Comparison of ENCODE assay signal across 24 cellular contexts in genomic region chr1:92494485-92495141, GRCh38. TPM values are rescaled to one million over a fixed set of nuclear protein-coding genes. Genes with fewer than 3 reads are reported as not detected.
DNase-seq lines count a peak whose midpoint lies in the region; ATAC-seq, FAIRE-seq and TF ChIP-seq lines count a peak whose summit lies in the region.
"Had no signal": no experiment of that assay in that cellular context is flagged by ENCODE, and none has a peak within 500 bp of the region (broad histone marks: within the 10 kb centered on the region; RNA-seq: fewer than 3 reads in every experiment).

No MANE protein-coding gene starts in this region.

- H3K36me3 ChIP-seq in BLaER1 (no peaks in the 10 kb centered on the region), KMS-11 (ENCODE audit: insufficient read depth) (no peaks in the 10 kb centered on the region), K562 (ENCODE audit: control insufficient read depth, insufficient read depth, low read length) (no peaks in the 10 kb centered on the region)

- H3K4me1 ChIP-seq in BLaER1, result peaks cover 6% of the 10 kb centered on the region
- H3K4me1 ChIP-seq in KMS-11 (ENCODE audit: low read depth, poor library complexity, severe bottlenecking), result peaks cover 20% of the 10 kb centered on the region
- H3K4me1 ChIP-seq in K562 (replicated peaks in 1 of 2; ENCODE audit: control insufficient read depth in 2 of 2, insufficient read depth in 2 of 2, low read length in 2 of 2), result no peaks in the 10 kb centered on the region
- H3K4me1 ChIP-seq: Caco-2 had no signal

- in situ Hi-C loops in K562 (cut with MboI), result no loop called here

- no peak overlapping the region for H3K27ac ChIP-seq in BLaER1
- H3K27ac ChIP-seq in KMS-11, result no peak overlapping the region
- H3K27ac ChIP-seq in K562 (ENCODE audit: extremely low read depth, low read depth, low read length), result no peak overlapping the region
- H3K27ac ChIP-seq: HL-60 had no signal

- POLR2A ChIA-PET in K562 (lab: Yijun Ruan, JAX), result no interaction called here

- H2AFZ ChIP-seq in KMS-11 (ENCODE audit: low read depth) (no peak overlapping the region), K562 (ENCODE audit: low read depth, low read length) (no peak overlapping the region)

- H3K27me3 ChIP-seq in BLaER1, result no peaks in the 10 kb centered on the region
- H3K27me3 ChIP-seq in KMS-11 (ENCODE audit: insufficient read depth, low read depth), result no peaks in the 10 kb centered on the region
- H3K27me3 ChIP-seq in K562 (ENCODE audit: control insufficient read depth in 2 of 2, insufficient read depth in 2 of 2, low read length in 2 of 2), result no peaks in the 10 kb centered on the region; a peak in 1 of 5 replicates

- no peak for TF ChIP-seq EP300 in K562 (IDR thresholded peaks at IDR 0.05; ENCODE audit: low read length)

- CTCF ChIA-PET in K562 (lab: Yijun Ruan, JAX; ENCODE audit: low intra/inter-chr PET ratio), result no interaction called here

- FAIRE-seq in K562 (lab: Jason Lieb, UNC), result no peak
- FAIRE-seq: GM18507 had no signal

- H4K20me1 ChIP-seq in BLaER1, result no peaks in the 10 kb centered on the region
- no peaks in the 10 kb centered on the region for H4K20me1 ChIP-seq in KMS-11 (ENCODE audit: insufficient read depth)
- H4K20me1 ChIP-seq in K562 (replicated peaks; ENCODE audit: control insufficient read depth, insufficient read depth, low read length), result no peaks in the 10 kb centered on the region

- H3K9ac ChIP-seq in BLaER1 (no peak overlapping the region), KMS-11 (no peak overlapping the region), K562 (ENCODE audit: insufficient read depth in 1 of 2, low read depth in 2 of 2, low read length in 2 of 2) (no peak overlapping the region)
- H3K9ac ChIP-seq: SK-N-SH had no signal

- BruUV-seq in K562 (replicated peaks; lab: Mats Ljungman, UMichigan), result no TSS peak

- H3K4me3 ChIP-seq in BLaER1 (no peak overlapping the region), KMS-11 (IDR thresholded peaks at IDR 0.05; ENCODE audit: insufficient read depth, low read depth, low read length) (no peak overlapping the region), K562 (no peak overlapping the region)

- H3K9me3 ChIP-seq in BLaER1 (no peaks in the 10 kb centered on the region), K562 (replicated peaks; ENCODE audit: control insufficient read depth, insufficient read depth, low read depth, low read length) (no peaks in the 10 kb centered on the region)
- H3K9me3 ChIP-seq: Caco-2, SK-N-SH had no signal

- no peak for TF ChIP-seq CTCF in KMS-11 (conservative IDR thresholded peaks at IDR 0.05; ENCODE audit: low read depth, low read length)
- no peak for TF ChIP-seq CTCF in K562 (IDR thresholded peaks at IDR 0.05 in 2 of 3, conservative IDR thresholded peaks at IDR 0.05 in 1 of 3; ENCODE audit: insufficient read depth in 2 of 3, low read depth in 1 of 3, low read length in 3 of 3)

- 16% methylated on average over 4 of the region's 4 CpGs for WGBS in K562 (ENCODE audit: insufficient coverage, low coverage, missing lambda C conversion rate)

- no peak for TF ChIP-seq RAD21 in K562 (CRISPR knock-in tag; conservative IDR thresholded peaks at IDR 0.05 in 1 of 2, IDR thresholded peaks at IDR 0.05 in 1 of 2)

- H3K79me2 ChIP-seq in KMS-11 (ENCODE audit: insufficient read depth, low read depth) (no peaks in the 10 kb centered on the region), K562 (ENCODE audit: control insufficient read depth, insufficient read depth, low read length) (no peaks in the 10 kb centered on the region)

- ATAC-seq in K562, result no peak
- ATAC-seq: HCT116, PC-3 had no signal

- DNase-seq in DMS53 (lab: John Stamatoyannopoulos, UW) (peak; percentile 19), DMS53 treated with DMSO at 0.1 percent for 48 hours (lab: John Stamatoyannopoulos, UW; ENCODE audit: unreplicated experiment) (no peak), K562 (ENCODE audit: extremely low read depth in 1 of 4, low spot score in 3 of 4) (no peak), SKM-1 (lab: John Stamatoyannopoulos, UW; ENCODE audit: unreplicated experiment) (no peak), HPDE6-E6E7 (ENCODE audit: extremely low spot score) (no peak)
- DNase-seq in stimulated activated CD4-positive, alpha-beta T cell treated with anti-CD3 and anti-CD28 coated beads, Interleukin-12 subunit alpha, Interleukin-12 subunit beta, amount 100 ng/mL, for 4 hours, result no peak
- DNase-seq: 8988T; C1 segment of cervical spinal cord; Caco-2; CD8-positive, alpha-beta T cell; KG1; MV-4-11; NCI-H1105; NCI-H1436 treated with DMSO at 0.1 percent for 48 hours; NCI-H1930; NCI-H2107; NCI-H748 treated with DMSO at 0.1 percent for 48 hours; PC-3; SK-N-SH had no signal

- no peaks in the 10 kb centered on the region for H3K9me1 ChIP-seq in K562 (ENCODE audit: control insufficient read depth, insufficient read depth, low read length)

- H3K4me2 ChIP-seq in BLaER1 (peak overlapping the region; percentile 31; the same call in 1 of the 2 replicates), KMS-11 (peak overlapping the region; percentile 21; the same call in 1 of the 2 replicates), K562 (ENCODE audit: insufficient read depth, low read length) (no peak overlapping the region)
- H3K4me2 ChIP-seq: SK-N-SH had no signal

- intact Hi-C loops in K562 (cut with micrococcal nuclease), result no loop called here

- no peak for TF ChIP-seq POLR2A in K562 (conservative IDR thresholded peaks at IDR 0.05)

TF ChIP-seq in K562, 482 proteins besides CTCF, POLR2A, EP300 and RAD21:
- TF ChIP-seq ZNF316 (IDR thresholded peaks at IDR 0.05), result peak; percentile 83
- TF ChIP-seq ZFX (CRISPR knock-in tag; IDR thresholded peaks at IDR 0.05), result no peak
- no peak for TF ChIP-seq PHTF2 (CRISPR knock-in tag; IDR thresholded peaks at IDR 0.05)
- peak; percentile 75 for TF ChIP-seq C11orf30 (IDR thresholded peaks at IDR 0.05; ENCODE audit: low read depth)
- TF ChIP-seq SRSF1 (IDR thresholded peaks at IDR 0.05; ENCODE audit: low read depth, low read length), result no peak
- no peak for TF ChIP-seq ZZZ3 (IDR thresholded peaks at IDR 0.05)
- peak; percentile 71 for TF ChIP-seq MAFG (tag; conservative IDR thresholded peaks at IDR 0.05)
- peak; percentile 51 for TF ChIP-seq MAFF (IDR thresholded peaks at IDR 0.05; ENCODE audit: low read length)
- TF ChIP-seq MAFK (IDR thresholded peaks at IDR 0.05; ENCODE audit: low read length), result peak; percentile 62
- TF ChIP-seq NEUROD1 (IDR thresholded peaks at IDR 0.05; ENCODE audit: borderline replicate concordance, low read depth, low read length, partially characterized antibody), result no peak
- TF ChIP-seq NR2C1 (IDR thresholded peaks at IDR 0.05), result no peak
- no peak for TF ChIP-seq NR2C1 (tag; IDR thresholded peaks at IDR 0.05)
TF ChIP-seq in K562: peak in this region for 5.

RNA-seq across cellular contexts. Expression of gene GFI1, which starts 7.9 kb away (rescaled TPM):
- 1.2 and 1.3 TPM in 2 replicates for total RNA-seq in K562 (2011; cell fraction: chromatin; rRNA removed; ENCODE audit: low replicate concordance)
- 0.53 and 1.5 TPM in 2 replicates for total RNA-seq in K562 (2011; cell fraction: nucleolus; rRNA removed)
- total RNA-seq in K562 (2011; cell fraction: nucleoplasm; rRNA removed), result 0.38 and 0.51 TPM in 2 replicates
- total RNA-seq in K562 (2014; rRNA removed) (0.36 and 0.53 TPM in 2 replicates), K562 (2014; rRNA removed; fragmentation: Illumina TruSeq; extraction: Trizol) (0.29 and 0.36 TPM in 2 replicates), K562 (2015; rRNA removed; fragmentation: Illumina TruSeq; extraction: Trizol) (0.87 and 1.2 TPM in 2 replicates), K562 (2021) (0.66 and 0.85 TPM in 2 replicates)
- polyA plus RNA-seq in K562 (2011; rRNA removed) (0.93 and 1.2 TPM in 2 replicates), K562 (2014; fragmentation: Illumina TruSeq; extraction: Trizol) (0.40 and 0.46 TPM in 2 replicates), K562 (2014; fragmentation: Nextera tagmentation; extraction: Ambion mirVana) (under 1 TPM; 0.07 to 0.13 TPM), K562 (2014; rRNA removed) (0.45 and 0.68 TPM in 2 replicates)
- polyA plus RNA-seq in K562 (2011; cell fraction: cytosol; rRNA removed), result 0.67 and 0.84 TPM in 2 replicates
- 2.8 and 4.6 TPM in 2 replicates for polyA plus RNA-seq in K562 (2011; cell fraction: nucleus; rRNA removed)
- 1.1 and 3.8 TPM in 2 replicates for polyA plus RNA-seq in K562 (2012)
- 0.60 and 1.1 TPM in 2 replicates for polyA minus RNA-seq in K562 (2011; rRNA and poly(A)+ RNA removed)
- polyA minus RNA-seq in K562 (2011; cell fraction: cytosol; rRNA and poly(A)+ RNA removed), result 0.57 TPM in 1 of 2 replicates, not detected in the other
- 0.67 and 1.6 TPM in 2 replicates for polyA minus RNA-seq in K562 (2011; cell fraction: nucleus; rRNA and poly(A)+ RNA removed)
